In the genomic region with DNA sequence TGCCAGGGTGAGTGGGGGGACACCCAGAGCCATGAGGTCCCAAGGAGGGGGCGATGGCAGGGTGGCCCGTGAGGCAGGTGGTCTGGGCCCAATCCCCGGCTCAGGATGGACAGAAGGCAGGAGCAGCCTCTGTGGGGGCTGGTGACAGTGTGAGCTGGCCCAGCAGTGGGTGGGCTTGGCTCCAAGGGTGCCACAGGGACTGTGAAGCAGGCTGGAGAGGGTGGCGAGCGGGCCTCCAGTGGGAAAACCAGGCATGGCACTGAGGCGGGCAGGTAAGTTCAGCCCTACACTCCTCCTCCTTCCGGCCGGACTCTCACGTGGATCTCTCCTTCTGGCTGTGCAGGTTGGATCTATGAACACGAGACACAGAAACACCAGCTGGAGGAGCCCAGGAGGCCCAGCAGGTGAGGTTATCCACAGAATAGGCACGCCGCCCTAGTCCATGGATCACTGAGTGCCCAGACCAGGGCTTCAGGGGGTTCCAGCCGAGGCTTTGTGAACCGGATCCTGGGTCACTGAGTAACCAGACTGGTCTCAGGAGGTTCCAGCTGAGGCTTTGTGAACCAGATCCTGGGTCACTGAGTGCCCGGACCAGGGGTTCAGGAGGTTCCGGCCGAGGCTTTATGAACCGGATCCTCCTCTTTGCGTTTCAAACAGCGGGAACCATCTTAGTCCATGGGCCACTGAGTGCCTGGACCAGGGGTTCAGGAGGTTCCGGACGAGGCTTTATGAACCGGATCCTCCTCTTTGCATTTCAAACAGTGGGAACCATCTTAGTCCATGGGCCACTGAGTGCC, we compare ENCODE assay signal across 15 cellular contexts.
"Had no signal": no experiment of that assay in that cellular context is flagged by ENCODE, and none has a peak within 500 bp of the region (broad histone marks: within the 10 kb centered on the region; RNA-seq: fewer than 3 reads in every experiment).

No MANE protein-coding gene starts in this region.

- H3K36me3 Mint-ChIP-seq: activated naive CD4-positive, alpha-beta T cell treated with anti-CD3 and anti-CD28 coated beads, Interleukin-2, amount 50 U/mL, for 24 hours; brain had no signal

- H3K4me3 Mint-ChIP-seq: activated B cell treated with CpG ODN at 0.5 μM for 24 hours; activated CD4-positive, alpha-beta T cell treated with anti-CD3 and anti-CD28 coated beads for 36 hours; activated naive CD4-positive, alpha-beta T cell treated with anti-CD3 and anti-CD28 coated beads, Interleukin-2, amount 50 U/mL, for 24 hours; activated T-cell treated with anti-CD3 and anti-CD28 coated beads, Interleukin-2, amount 50 U/mL, for 72 hours; brain; nephron; T-helper 1 cell treated with Interleukin-12 subunit alpha and Interleukin-12 subunit beta and Interleukin-4 antibody, amounts not matched to agents 30 μg/mL and 1 μg/mL, for 36 hours had no signal

- H3K4me3 ChIP-seq: left lung, thoracic aorta, upper lobe of left lung had no signal

- H3K4me1 ChIP-seq: left lung, parathyroid adenoma, upper lobe of left lung had no signal

- H3K27me3 ChIP-seq: upper lobe of left lung had no signal

- H2AFZ ChIP-seq: parathyroid adenoma had no signal

- H3K27ac ChIP-seq: left lung, parathyroid adenoma, thoracic aorta, upper lobe of left lung had no signal

- H3K4me1 Mint-ChIP-seq: activated B cell treated with CpG ODN at 0.5 μM for 24 hours; activated CD4-positive, alpha-beta T cell treated with anti-CD3 and anti-CD28 coated beads for 36 hours; activated naive CD4-positive, alpha-beta T cell treated with anti-CD3 and anti-CD28 coated beads, Interleukin-2, amount 50 U/mL, for 24 hours; nephron had no signal

- H3K79me2 ChIP-seq: parathyroid adenoma had no signal

- DNase-seq: activated B cell treated with CpG ODN at 0.5 μM for 24 hours; effector CD8-positive, alpha-beta T cell; midbrain; stimulated activated naive CD4-positive, alpha-beta T cell treated with Interleukin-2 at 50 U/mL for 16 hours; T1000 had no signal

- H3K36me3 ChIP-seq: left lung, thoracic aorta, upper lobe of left lung had no signal

- H3K27ac Mint-ChIP-seq: activated B cell treated with CpG ODN at 0.5 μM for 24 hours; activated CD4-positive, alpha-beta T cell treated with anti-CD3 and anti-CD28 coated beads for 36 hours; activated naive CD4-positive, alpha-beta T cell treated with anti-CD3 and anti-CD28 coated beads, Interleukin-2, amount 50 U/mL, for 24 hours; activated T-cell treated with anti-CD3 and anti-CD28 coated beads, Interleukin-2, amount 50 U/mL, for 72 hours; brain; nephron; T-helper 1 cell treated with Interleukin-12 subunit alpha and Interleukin-12 subunit beta and Interleukin-4 antibody, amounts not matched to agents 30 μg/mL and 1 μg/mL, for 36 hours had no signal
